ENCODE assay signal across 3 cellular contexts in genomic region chr6:112320148-112320547, GRCh38. TPM values are rescaled to one million over a fixed set of nuclear protein-coding genes. Genes with fewer than 3 reads are reported as not detected.
"Had no signal": no experiment of that assay in that cellular context is flagged by ENCODE, and none has a peak within 500 bp of the region (broad histone marks: within the 10 kb centered on the region; RNA-seq: fewer than 3 reads in every experiment).

No MANE protein-coding gene starts in this region.

RNA-seq across cellular contexts. Expression of gene RFPL4B, which starts 27.0 kb away (rescaled TPM):
- total RNA-seq: LHCN-M2, MCF 10A, NCI-H460 had no signal
